ENCODE assay signal across 1 cellular context in the genomic region with DNA sequence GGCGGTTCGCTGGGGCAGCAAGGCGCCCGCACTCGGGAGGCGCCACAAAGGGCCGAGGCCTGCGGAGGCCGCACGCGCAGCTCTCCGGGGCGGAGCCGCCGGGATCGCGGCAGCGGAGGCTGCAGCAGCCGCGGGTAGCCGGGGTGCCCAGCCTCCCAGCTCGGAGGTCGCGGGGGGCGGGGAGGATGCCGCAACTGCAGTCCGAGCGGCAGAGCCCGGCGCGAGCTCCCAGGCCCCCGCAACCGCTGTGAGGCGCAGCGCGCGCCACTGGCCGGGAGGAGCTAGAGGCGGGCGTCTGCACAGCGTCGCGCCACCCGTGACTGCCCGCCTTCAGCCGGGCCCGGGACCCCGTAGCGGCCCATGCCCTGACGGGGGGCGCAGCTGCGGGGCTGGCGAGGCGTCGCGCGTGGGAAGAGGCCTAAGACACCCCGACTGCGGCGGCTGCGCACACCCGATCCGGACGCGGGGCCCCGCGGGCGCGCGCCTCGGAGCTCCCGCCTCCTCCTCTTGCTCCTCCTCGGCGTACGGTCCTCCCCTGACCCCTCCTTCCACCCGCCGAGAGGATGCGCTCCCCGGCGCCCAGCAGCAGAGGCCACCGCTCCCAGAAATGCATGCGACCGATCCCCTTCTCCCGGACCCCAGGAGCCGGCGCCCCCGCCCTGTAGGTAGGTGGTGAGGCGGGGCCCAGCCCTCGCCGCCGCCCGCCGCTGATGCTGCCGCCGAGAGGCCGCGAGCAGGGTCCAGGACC.
A peak's percentile ranks its signal among the peaks of the same experiment; 100 is the strongest.
TF ChIP-seq lines count a peak whose summit lies in the region.

A gene with protein sequence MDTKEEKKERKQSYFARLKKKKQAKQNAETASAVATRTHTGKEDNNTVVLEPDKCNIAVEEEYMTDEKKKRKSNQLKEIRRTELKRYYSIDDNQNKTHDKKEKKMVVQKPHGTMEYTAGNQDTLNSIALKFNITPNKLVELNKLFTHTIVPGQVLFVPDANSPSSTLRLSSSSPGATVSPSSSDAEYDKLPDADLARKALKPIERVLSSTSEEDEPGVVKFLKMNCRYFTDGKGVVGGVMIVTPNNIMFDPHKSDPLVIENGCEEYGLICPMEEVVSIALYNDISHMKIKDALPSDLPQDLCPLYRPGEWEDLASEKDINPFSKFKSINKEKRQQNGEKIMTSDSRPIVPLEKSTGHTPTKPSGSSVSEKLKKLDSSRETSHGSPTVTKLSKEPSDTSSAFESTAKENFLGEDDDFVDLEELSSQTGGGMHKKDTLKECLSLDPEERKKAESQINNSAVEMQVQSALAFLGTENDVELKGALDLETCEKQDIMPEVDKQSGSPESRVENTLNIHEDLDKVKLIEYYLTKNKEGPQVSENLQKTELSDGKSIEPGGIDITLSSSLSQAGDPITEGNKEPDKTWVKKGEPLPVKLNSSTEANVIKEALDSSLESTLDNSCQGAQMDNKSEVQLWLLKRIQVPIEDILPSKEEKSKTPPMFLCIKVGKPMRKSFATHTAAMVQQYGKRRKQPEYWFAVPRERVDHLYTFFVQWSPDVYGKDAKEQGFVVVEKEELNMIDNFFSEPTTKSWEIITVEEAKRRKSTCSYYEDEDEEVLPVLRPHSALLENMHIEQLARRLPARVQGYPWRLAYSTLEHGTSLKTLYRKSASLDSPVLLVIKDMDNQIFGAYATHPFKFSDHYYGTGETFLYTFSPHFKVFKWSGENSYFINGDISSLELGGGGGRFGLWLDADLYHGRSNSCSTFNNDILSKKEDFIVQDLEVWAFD (plus strand): TSS at position 558 of the 748 bp plus-strand sequence. CDS start 24,395 bp downstream, outside the sequence.

TF ChIP-seq in SK-N-SH treated with all-trans-retinoic acid at 6 μM for 48 hours, 23 proteins besides CTCF, POLR2A, EP300 and RAD21 (continued from another document):
- TF ChIP-seq, protein P1, sequence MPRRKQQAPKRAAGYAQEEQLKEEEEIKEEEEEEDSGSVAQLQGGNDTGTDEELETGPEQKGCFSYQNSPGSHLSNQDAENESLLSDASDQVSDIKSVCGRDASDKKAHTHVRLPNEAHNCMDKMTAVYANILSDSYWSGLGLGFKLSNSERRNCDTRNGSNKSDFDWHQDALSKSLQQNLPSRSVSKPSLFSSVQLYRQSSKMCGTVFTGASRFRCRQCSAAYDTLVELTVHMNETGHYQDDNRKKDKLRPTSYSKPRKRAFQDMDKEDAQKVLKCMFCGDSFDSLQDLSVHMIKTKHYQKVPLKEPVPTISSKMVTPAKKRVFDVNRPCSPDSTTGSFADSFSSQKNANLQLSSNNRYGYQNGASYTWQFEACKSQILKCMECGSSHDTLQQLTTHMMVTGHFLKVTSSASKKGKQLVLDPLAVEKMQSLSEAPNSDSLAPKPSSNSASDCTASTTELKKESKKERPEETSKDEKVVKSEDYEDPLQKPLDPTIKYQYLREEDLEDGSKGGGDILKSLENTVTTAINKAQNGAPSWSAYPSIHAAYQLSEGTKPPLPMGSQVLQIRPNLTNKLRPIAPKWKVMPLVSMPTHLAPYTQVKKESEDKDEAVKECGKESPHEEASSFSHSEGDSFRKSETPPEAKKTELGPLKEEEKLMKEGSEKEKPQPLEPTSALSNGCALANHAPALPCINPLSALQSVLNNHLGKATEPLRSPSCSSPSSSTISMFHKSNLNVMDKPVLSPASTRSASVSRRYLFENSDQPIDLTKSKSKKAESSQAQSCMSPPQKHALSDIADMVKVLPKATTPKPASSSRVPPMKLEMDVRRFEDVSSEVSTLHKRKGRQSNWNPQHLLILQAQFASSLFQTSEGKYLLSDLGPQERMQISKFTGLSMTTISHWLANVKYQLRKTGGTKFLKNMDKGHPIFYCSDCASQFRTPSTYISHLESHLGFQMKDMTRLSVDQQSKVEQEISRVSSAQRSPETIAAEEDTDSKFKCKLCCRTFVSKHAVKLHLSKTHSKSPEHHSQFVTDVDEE (CRISPR knock-in tag; IDR thresholded peaks at IDR 0.05) = 0 out of 2 replicates have a peak, but pooled peaks have one; percentile 13
- TF ChIP-seq CREB5 (CRISPR knock-in tag; IDR thresholded peaks at IDR 0.05; ENCODE audit: low read depth) = no peak
